In genomic region chr12:122096591-122097149, GRCh38 we compare ENCODE assay signal across 9 cellular contexts. TPM values are rescaled to one million over a fixed set of nuclear protein-coding genes. Genes with fewer than 3 reads are reported as not detected.
DNase-seq lines count a peak whose midpoint lies in the region; ATAC-seq, FAIRE-seq and TF ChIP-seq lines count a peak whose summit lies in the region.
"Had no signal": no experiment of that assay in that cellular context is flagged by ENCODE, and none has a peak within 500 bp of the region (broad histone marks: within the 10 kb centered on the region; RNA-seq: fewer than 3 reads in every experiment).

No MANE protein-coding gene starts in this region.

- peaks cover 10% of the 10 kb centered on the region for H3K36me3 Mint-ChIP-seq in nephron progenitor cell (ENCODE audit: low read depth)

- DNase-seq in Ammon's horn (ENCODE audit: low spot score) (peak; percentile 43), RCC 7860 (ENCODE audit: low spot score) (peak; percentile 80), esophagus muscularis mucosa (ENCODE audit: extremely low spot score) (no peak), nephron progenitor cell (no peak), NCI-H524 (lab: John Stamatoyannopoulos, UW) (no peak)
- DNase-seq: GF-D8 had no signal

- H3K9me3 Mint-ChIP-seq in nephron progenitor cell: peaks cover 1% of the 10 kb centered on the region

- FAIRE-seq in RCC 7860 (lab: Jason Lieb, UNC): peak; percentile 69

- ATAC-seq in GM19463 (IDR thresholded peaks at IDR 0.05; ENCODE audit: unreplicated experiment) (no peak), HG03354 (IDR thresholded peaks at IDR 0.05; ENCODE audit: poor library complexity, severe bottlenecking, unreplicated experiment) (no peak), GM18517 (IDR thresholded peaks at IDR 0.05; ENCODE audit: unreplicated experiment) (no peak)

- TF ChIP-seq POLR2A in esophagus muscularis mucosa (IDR thresholded peaks at IDR 0.05; ENCODE audit: low read depth): no peak

- H3K4me1 Mint-ChIP-seq in nephron progenitor cell: peaks cover 41% of the 10 kb centered on the region

- H3K4me1 ChIP-seq in esophagus muscularis mucosa: peaks cover 83 to 99% (median 96%) of the 10 kb centered on the region in 4 donors

- intact Hi-C loops in esophagus muscularis mucosa (cut with DNase I): no loop called here

- WGBS in esophagus muscularis mucosa: 25% methylated on average over 8 of the region's 20 CpGs

- H3K9me3 ChIP-seq in esophagus muscularis mucosa: no peaks in the 10 kb centered on the region

- no peaks in the 10 kb centered on the region for H3K27me3 Mint-ChIP-seq in nephron progenitor cell (ENCODE audit: low read depth, poor library complexity)

- no peak overlapping the region for H3K4me3 Mint-ChIP-seq in nephron progenitor cell

- peak overlapping the region; percentile 76 to 81 (median 78) for H3K27ac ChIP-seq in esophagus muscularis mucosa (replicated peaks in 1 of 4)

- H3K27me3 ChIP-seq in esophagus muscularis mucosa: no peaks in the 10 kb centered on the region

- peak overlapping the region in 1 of 4 donors; percentile 15 for H3K4me3 ChIP-seq in esophagus muscularis mucosa

- H3K27ac Mint-ChIP-seq in nephron progenitor cell: peak overlapping the region; percentile 57

- no peak for TF ChIP-seq CTCF in esophagus muscularis mucosa (IDR thresholded peaks at IDR 0.05)
- no peak for TF ChIP-seq CTCF in nephron progenitor cell (IDR thresholded peaks at IDR 0.05)

- no peaks in the 10 kb centered on the region for H3K36me3 ChIP-seq in esophagus muscularis mucosa

- no peak for TF ChIP-seq EP300 in esophagus muscularis mucosa (IDR thresholded peaks at IDR 0.05)

RNA-seq across cellular contexts. Expression of gene MLXIP, which starts 18.1 kb away (rescaled TPM):
- 10 to 100 TPM; 33.8 to 82.2 (median 50.9) TPM for total RNA-seq in esophagus muscularis mucosa

Comparison
In these comparisons a context has a peak if more than half of its experiments do, and no peak if none do; other contexts are left out.
1. DNase-seq: peak in Ammon's horn (single experiment) and RCC 7860 (single experiment); none in esophagus muscularis mucosa (single experiment), nephron progenitor cell (single experiment) and NCI-H524 (0 of 2).